In the genomic region with DNA sequence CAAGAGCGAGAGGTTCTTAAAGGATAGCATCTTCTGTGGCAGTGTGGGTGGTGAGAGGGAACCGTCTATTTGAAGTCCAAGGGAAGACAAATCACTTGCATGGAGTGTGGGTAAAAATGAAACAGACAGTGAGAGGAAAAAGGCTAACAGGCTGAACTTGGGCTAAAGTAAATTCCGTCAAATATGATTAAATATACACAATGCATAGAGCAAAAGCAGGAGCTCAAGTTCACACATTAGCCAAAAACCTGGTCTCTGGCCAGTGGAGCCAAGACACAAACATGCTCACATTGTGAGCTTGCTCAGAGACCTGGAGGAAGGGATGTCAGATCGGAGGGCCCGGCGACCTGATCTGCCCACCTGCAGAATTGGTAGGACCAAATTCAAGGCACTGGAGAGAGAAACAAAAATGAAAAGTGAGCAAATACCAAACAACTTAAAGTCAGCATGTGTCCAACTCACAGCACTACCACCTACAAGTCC, we compare ENCODE assay signal across 18 cellular contexts.
"Had no signal": no experiment of that assay in that cellular context is flagged by ENCODE, and none has a peak within 500 bp of the region (broad histone marks: within the 10 kb centered on the region; RNA-seq: fewer than 3 reads in every experiment).

No MANE protein-coding gene starts in this region.

- ATAC-seq: gastrocnemius medialis; naive thymus-derived CD8-positive, alpha-beta T cell; stimulated activated naive B cell treated with anti-CD40 and anti-IgM and Interleukin-4, amounts not matched to agents 10 μg/mL and 1 μg/mL and 100 μg/mL, for 72 hours; T-helper 17 cell had no signal

- H3K4me1 ChIP-seq: colonic mucosa, gastrocnemius medialis, right lobe of liver, testis, vagina had no signal

- H3K4me1 Mint-ChIP-seq: naive thymus-derived CD8-positive, alpha-beta T cell had no signal

- H3K9me3 ChIP-seq: colonic mucosa, esophagus squamous epithelium, gastrocnemius medialis, right lobe of liver, testis, vagina had no signal

- H3K27ac Mint-ChIP-seq: activated CD4-positive, alpha-beta memory T cell treated with anti-CD3 and anti-CD28 coated beads for 36 hours; activated naive CD4-positive, alpha-beta T cell treated with anti-CD3 and anti-CD28 coated beads for 36 hours; naive thymus-derived CD8-positive, alpha-beta T cell; stimulated activated naive B cell treated with anti-CD40 and anti-IgM and Interleukin-4, amounts not matched to agents 10 μg/mL and 1 μg/mL and 100 μg/mL, for 72 hours; T-helper 17 cell; type B pancreatic cell had no signal

- H3K36me3 Mint-ChIP-seq: activated CD4-positive, alpha-beta memory T cell treated with anti-CD3 and anti-CD28 coated beads for 36 hours; naive thymus-derived CD8-positive, alpha-beta T cell; stimulated activated naive B cell treated with anti-CD40 and anti-IgM and Interleukin-4, amounts not matched to agents 10 μg/mL and 1 μg/mL and 100 μg/mL, for 72 hours; type B pancreatic cell had no signal

- H3K4me3 ChIP-seq: colonic mucosa, esophagus squamous epithelium, gastrocnemius medialis, right lobe of liver, testis, vagina had no signal

- H3K27ac ChIP-seq: colonic mucosa, gastrocnemius medialis, right lobe of liver, testis, vagina had no signal

- FAIRE-seq: bronchial epithelial cell, islet of Langerhans, small intestine had no signal

- DNase-seq: activated CD4-positive, alpha-beta memory T cell treated with anti-CD3 and anti-CD28 coated beads for 36 hours; activated CD4-positive, alpha-beta T cell treated with anti-CD3 and anti-CD28 coated beads for 48 hours; activated naive CD4-positive, alpha-beta T cell treated with anti-CD3 and anti-CD28 coated beads for 36 hours; activated T-cell treated with anti-CD3 and anti-CD28 coated beads, Interleukin-2, amount 50 U/mL, for 48 hours; esophagus squamous epithelium; naive thymus-derived CD8-positive, alpha-beta T cell; stimulated activated CD4-positive, alpha-beta T cell treated with anti-CD3 and anti-CD28 coated beads, Interleukin-15, amount 100 ng/mL, for 24 hours; stimulated activated naive B cell treated with anti-CD40 and anti-IgM and Interleukin-4, amounts not matched to agents 10 μg/mL and 1 μg/mL and 100 μg/mL, for 72 hours; T-helper 17 cell; testis had no signal

- H3K36me3 ChIP-seq: colonic mucosa, esophagus squamous epithelium, gastrocnemius medialis, right lobe of liver, vagina had no signal

- H3K9me3 Mint-ChIP-seq: activated naive CD4-positive, alpha-beta T cell treated with anti-CD3 and anti-CD28 coated beads for 36 hours; type B pancreatic cell had no signal

- H3K4me3 Mint-ChIP-seq: activated CD4-positive, alpha-beta memory T cell treated with anti-CD3 and anti-CD28 coated beads for 36 hours; activated naive CD4-positive, alpha-beta T cell treated with anti-CD3 and anti-CD28 coated beads for 36 hours; naive thymus-derived CD8-positive, alpha-beta T cell; stimulated activated naive B cell treated with anti-CD40 and anti-IgM and Interleukin-4, amounts not matched to agents 10 μg/mL and 1 μg/mL and 100 μg/mL, for 72 hours; T-helper 17 cell; type B pancreatic cell had no signal

- H3K27me3 ChIP-seq: colonic mucosa, esophagus squamous epithelium, gastrocnemius medialis, right lobe of liver, testis, vagina had no signal

- H3K27me3 Mint-ChIP-seq: stimulated activated naive B cell treated with anti-CD40 and anti-IgM and Interleukin-4, amounts not matched to agents 10 μg/mL and 1 μg/mL and 100 μg/mL, for 72 hours had no signal
